Comparison of ENCODE assay signal across 1 cellular context in the genomic region with DNA sequence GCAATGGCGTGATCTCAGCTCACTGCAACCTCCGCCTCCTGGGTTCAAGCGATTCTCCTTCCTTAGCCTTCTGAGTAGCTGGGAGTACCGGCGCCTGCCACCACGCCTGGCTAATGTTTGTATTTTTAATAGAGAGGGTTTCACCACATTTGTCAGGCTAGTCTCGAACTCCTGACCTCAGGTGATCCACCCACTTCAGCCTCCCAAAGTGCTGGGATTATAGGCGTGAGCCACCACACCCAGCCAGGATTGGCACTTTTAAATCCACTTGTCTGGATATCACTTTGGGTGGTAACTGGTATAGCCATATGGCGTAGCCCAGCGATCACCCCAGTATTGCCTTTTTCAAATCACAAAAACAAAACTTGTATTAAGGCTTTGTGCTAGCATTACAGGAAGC. TPM values are rescaled to one million over a fixed set of nuclear protein-coding genes. Genes with fewer than 3 reads are reported as not detected.
"Had no signal": no experiment of that assay in that cellular context is flagged by ENCODE, and none has a peak within 500 bp of the region (broad histone marks: within the 10 kb centered on the region; RNA-seq: fewer than 3 reads in every experiment).

No MANE protein-coding gene starts in this region.

RNA-seq across cellular contexts. Expression of gene PTGES3L, which starts 14.0 kb away (rescaled TPM):
- total RNA-seq: GM23248 had no signal
